Comparison of ENCODE assay signal across 21 cellular contexts in the genomic region with DNA sequence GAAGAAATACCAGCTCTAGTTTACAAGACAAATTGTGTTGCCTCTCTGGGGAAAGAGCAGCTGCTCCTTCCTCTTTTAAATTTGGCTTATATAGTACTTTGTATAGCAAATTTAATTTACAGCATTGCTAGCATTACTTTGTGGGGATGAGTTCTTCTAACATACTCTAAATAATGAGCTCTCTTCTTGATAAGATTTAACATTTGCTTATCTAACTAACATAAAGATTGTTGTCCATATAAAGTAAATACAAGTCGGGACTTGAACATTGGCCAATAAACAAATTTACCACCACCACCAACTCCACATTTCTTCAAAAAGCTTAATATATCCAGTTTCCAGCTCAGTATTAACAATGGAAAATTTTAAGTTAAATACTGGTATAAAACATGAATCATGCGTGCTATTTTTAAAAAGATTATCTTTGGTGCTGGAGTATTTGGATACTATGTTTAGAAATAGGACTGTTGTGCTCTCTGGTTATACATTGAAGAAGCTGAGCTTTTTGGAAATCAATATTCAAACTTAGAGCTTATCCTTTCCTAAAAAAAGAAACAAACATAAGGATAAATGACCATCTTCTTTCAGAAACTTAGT.
"Had no signal": no experiment of that assay in that cellular context is flagged by ENCODE, and none has a peak within 500 bp of the region (broad histone marks: within the 10 kb centered on the region; RNA-seq: fewer than 3 reads in every experiment).

No MANE protein-coding gene starts in this region.

- H3K4me1 ChIP-seq: breast epithelium, lower lobe of right lung had no signal

- H3K9me3 Mint-ChIP-seq: activated CD4-positive, alpha-beta T cell treated with anti-CD3 and anti-CD28 coated beads, Interleukin-2, amount 10 ng/mL, durations not matched to agents 7 days and 5 days; activated naive CD4-positive, alpha-beta T cell treated with anti-CD3 and anti-CD28 coated beads, Interleukin-2, amount 10 ng/mL, durations not matched to agents 7 days and 5 days; activated naive CD8-positive, alpha-beta T cell treated with anti-CD3 and anti-CD28 coated beads, Interleukin-2, amount 50 U/mL, for 24 hours; nephron progenitor cell had no signal

- H3K27me3 Mint-ChIP-seq: activated CD4-positive, alpha-beta T cell treated with anti-CD3 and anti-CD28 coated beads, Interleukin-2, amount 10 ng/mL, durations not matched to agents 7 days and 5 days; activated naive CD4-positive, alpha-beta T cell treated with anti-CD3 and anti-CD28 coated beads, Interleukin-2, amount 10 ng/mL, durations not matched to agents 7 days and 5 days had no signal

- H3K9me3 ChIP-seq: breast epithelium, lower lobe of right lung, sigmoid colon, thyroid gland had no signal

- H3K36me3 Mint-ChIP-seq: activated naive CD4-positive, alpha-beta T cell treated with anti-CD3 and anti-CD28 coated beads, Interleukin-2, amount 10 ng/mL, durations not matched to agents 7 days and 5 days had no signal

- DNase-seq: activated CD4-positive, alpha-beta T cell treated with anti-CD3 and anti-CD28 coated beads, Interleukin-2, amount 10 ng/mL, durations not matched to agents 7 days and 5 days; activated CD8-positive, alpha-beta memory T cell treated with anti-CD3 and anti-CD28 coated beads, Interleukin-2, amount 50 U/mL, for 4 hours; activated CD8-positive, alpha-beta T cell treated with anti-CD3 and anti-CD28 coated beads, Interleukin-2, amount 10 ng/mL, durations not matched to agents 7 days and 5 days; activated naive CD4-positive, alpha-beta T cell treated with anti-CD3 and anti-CD28 coated beads, Interleukin-2, amount 10 ng/mL, durations not matched to agents 7 days and 5 days; activated naive CD8-positive, alpha-beta T cell treated with anti-CD3 and anti-CD28 coated beads, Interleukin-2, amount 50 U/mL, for 24 hours; activated T-cell treated with anti-CD3 and anti-CD28 coated beads, Interleukin-2, amount 50 U/mL, for 4 hours; effector CD4-positive, alpha-beta T cell; lower lobe of right lung; nephron progenitor cell; nucleus accumbens; posterior cingulate gyrus; sigmoid colon; stimulated activated CD4-positive, alpha-beta T cell treated with anti-CD3 and anti-CD28 coated beads, Interleukin-12 subunit alpha, Interleukin-12 subunit beta, amount 100 ng/mL, for 4 hours; stimulated activated CD4-positive, alpha-beta T cell treated with anti-CD3 and anti-CD28 coated beads, Interleukin-1b, Interleukin-23, amount 100 ng/mL, for 48 hours; stimulated activated CD8-positive, alpha-beta memory T cell treated with anti-CD3 and anti-CD28 coated beads, Interleukin-4, amount 100 ng/mL, for 48 hours; stimulated activated naive CD4-positive, alpha-beta T cell; T1000; thyroid gland had no signal

- H3K27ac ChIP-seq: breast epithelium, lower lobe of right lung, sigmoid colon, thyroid gland had no signal

- H3K36me3 ChIP-seq: breast epithelium, lower lobe of right lung, sigmoid colon, thyroid gland had no signal

- H3K4me3 ChIP-seq: breast epithelium, lower lobe of right lung, sigmoid colon, thyroid gland had no signal

- H3K27me3 ChIP-seq: breast epithelium, sigmoid colon, thyroid gland had no signal

- H3K4me1 Mint-ChIP-seq: activated CD4-positive, alpha-beta T cell treated with anti-CD3 and anti-CD28 coated beads, Interleukin-2, amount 10 ng/mL, durations not matched to agents 7 days and 5 days; activated naive CD4-positive, alpha-beta T cell treated with anti-CD3 and anti-CD28 coated beads, Interleukin-2, amount 10 ng/mL, durations not matched to agents 7 days and 5 days; activated naive CD8-positive, alpha-beta T cell treated with anti-CD3 and anti-CD28 coated beads, Interleukin-2, amount 50 U/mL, for 24 hours; nephron progenitor cell had no signal

- ATAC-seq: activated CD4-positive, CD25-positive, alpha-beta regulatory T cell treated with anti-CD3 and anti-CD28 coated beads, Interleukin-2, amount 50 U/mL, for 24 hours; activated CD8-positive, alpha-beta T cell treated with anti-CD3 and anti-CD28 coated beads, Interleukin-2, amount 10 ng/mL, durations not matched to agents 7 days and 5 days; activated naive CD8-positive, alpha-beta T cell treated with anti-CD3 and anti-CD28 coated beads, Interleukin-2, amount 50 U/mL, for 24 hours; activated T-cell treated with anti-CD3 and anti-CD28 coated beads, Interleukin-2, amount 50 U/mL, for 4 hours; esophagus mucosa; lower lobe of right lung had no signal

- H3K27ac Mint-ChIP-seq: activated CD4-positive, alpha-beta T cell treated with anti-CD3 and anti-CD28 coated beads, Interleukin-2, amount 10 ng/mL, durations not matched to agents 7 days and 5 days; activated CD8-positive, alpha-beta T cell treated with anti-CD3 and anti-CD28 coated beads, Interleukin-2, amount 10 ng/mL, durations not matched to agents 7 days and 5 days; activated naive CD4-positive, alpha-beta T cell treated with anti-CD3 and anti-CD28 coated beads, Interleukin-2, amount 10 ng/mL, durations not matched to agents 7 days and 5 days; activated naive CD8-positive, alpha-beta T cell treated with anti-CD3 and anti-CD28 coated beads, Interleukin-2, amount 50 U/mL, for 24 hours; nephron progenitor cell had no signal

- H3K4me3 Mint-ChIP-seq: activated CD4-positive, alpha-beta T cell treated with anti-CD3 and anti-CD28 coated beads, Interleukin-2, amount 10 ng/mL, durations not matched to agents 7 days and 5 days; activated CD8-positive, alpha-beta T cell treated with anti-CD3 and anti-CD28 coated beads, Interleukin-2, amount 10 ng/mL, durations not matched to agents 7 days and 5 days; activated naive CD4-positive, alpha-beta T cell treated with anti-CD3 and anti-CD28 coated beads, Interleukin-2, amount 10 ng/mL, durations not matched to agents 7 days and 5 days; activated naive CD8-positive, alpha-beta T cell treated with anti-CD3 and anti-CD28 coated beads, Interleukin-2, amount 50 U/mL, for 24 hours; activated T-cell treated with anti-CD3 and anti-CD28 coated beads, Interleukin-2, amount 50 U/mL, for 4 hours; nephron progenitor cell had no signal
